ENCODE assay signal across 8 cellular contexts in the genomic region with DNA sequence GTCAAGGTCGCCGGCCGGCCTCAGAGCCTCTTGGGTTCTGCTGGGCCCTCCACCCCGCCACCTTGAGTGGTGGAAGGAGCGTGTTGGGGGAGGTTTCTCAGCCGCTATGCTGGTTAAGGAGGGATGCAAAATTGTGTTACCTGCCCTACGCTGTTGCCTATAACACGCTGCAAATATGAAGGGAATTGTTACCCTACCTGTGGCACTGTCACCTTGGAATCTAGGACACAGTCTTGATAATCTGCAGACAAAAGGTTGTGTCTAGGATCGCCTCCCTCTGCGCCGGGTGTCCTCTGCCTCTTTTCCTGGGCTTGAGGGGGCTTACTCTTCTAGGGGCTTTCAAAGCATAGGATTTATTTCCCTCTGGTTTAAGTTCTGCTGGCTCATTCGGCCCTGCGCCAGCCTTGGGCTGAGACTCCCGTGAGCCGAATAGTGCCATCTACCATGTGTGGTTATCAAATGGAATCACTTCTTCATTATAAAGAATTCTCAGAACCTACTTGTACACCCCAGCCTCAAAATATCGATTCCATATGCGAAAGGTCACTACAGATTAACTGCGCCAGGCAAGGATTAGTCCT. TPM values are rescaled to one million over a fixed set of nuclear protein-coding genes. Genes with fewer than 3 reads are reported as not detected.
A peak's percentile ranks its signal among the peaks of the same experiment; 100 is the strongest.
DNase-seq lines count a peak whose midpoint lies in the region; ATAC-seq and TF ChIP-seq lines count a peak whose summit lies in the region.

No MANE protein-coding gene starts in this region.

- peak overlapping the region; percentile 59 for H3K4me3 Mint-ChIP-seq in activated T-cell treated with anti-CD3 and anti-CD28 coated beads, Interleukin-2, amount 50 U/mL, for 4 hours
- H3K4me3 Mint-ChIP-seq in activated naive CD8-positive, alpha-beta T cell treated with anti-CD3 and anti-CD28 coated beads, Interleukin-2, amount 10 ng/mL, durations not matched to agents 7 days and 5 days, result peak overlapping the region; percentile 69

- ATAC-seq in activated T-cell treated with anti-CD3 and anti-CD28 coated beads, Interleukin-2, amount 50 U/mL, for 4 hours, result no peak
- no peak for ATAC-seq in activated naive CD8-positive, alpha-beta T cell treated with anti-CD3 and anti-CD28 coated beads, Interleukin-2, amount 10 ng/mL, durations not matched to agents 7 days and 5 days (ENCODE audit: low read depth)
- ATAC-seq in HG03097 (IDR thresholded peaks at IDR 0.05; ENCODE audit: low FRiP score, unreplicated experiment), result no peak
- ATAC-seq in GM21515 (IDR thresholded peaks at IDR 0.05; ENCODE audit: unreplicated experiment), result no peak

- peaks cover 43% of the 10 kb centered on the region for H3K27me3 Mint-ChIP-seq in activated T-cell treated with anti-CD3 and anti-CD28 coated beads, Interleukin-2, amount 50 U/mL, for 4 hours (ENCODE audit: low read depth)
- H3K27me3 Mint-ChIP-seq in activated naive CD8-positive, alpha-beta T cell treated with anti-CD3 and anti-CD28 coated beads, Interleukin-2, amount 10 ng/mL, durations not matched to agents 7 days and 5 days, result peaks cover 48% of the 10 kb centered on the region

- peaks cover 7% of the 10 kb centered on the region for H3K4me1 Mint-ChIP-seq in activated T-cell treated with anti-CD3 and anti-CD28 coated beads, Interleukin-2, amount 50 U/mL, for 4 hours (ENCODE audit: low read depth)
- peaks cover 11% of the 10 kb centered on the region for H3K4me1 Mint-ChIP-seq in activated naive CD8-positive, alpha-beta T cell treated with anti-CD3 and anti-CD28 coated beads, Interleukin-2, amount 10 ng/mL, durations not matched to agents 7 days and 5 days

- H3K27ac ChIP-seq in iPS-18a (ENCODE audit: low read length), result no peak overlapping the region
- peak overlapping the region; percentile 17 for H3K27ac ChIP-seq in smooth muscle cell (ENCODE audit: low read depth)

- peak overlapping the region; percentile 39 for H3K9ac ChIP-seq in iPS-18a (ENCODE audit: low read length)
- peak overlapping the region; percentile 40 for H3K9ac ChIP-seq in smooth muscle cell (ENCODE audit: low read depth)

- H3K79me2 ChIP-seq in smooth muscle cell (ENCODE audit: low read depth), result peaks cover 4% of the 10 kb centered on the region

- POLR2A ChIA-PET in activated naive CD8-positive, alpha-beta T cell treated with anti-CD3 and anti-CD28 coated beads, Interleukin-2, amount 10 ng/mL, durations not matched to agents 7 days and 5 days (lab: Charles Lee), result no interaction called here

- no peak for DNase-seq in activated T-cell treated with anti-CD3 and anti-CD28 coated beads, Interleukin-2, amount 50 U/mL, for 4 hours
- DNase-seq in activated T-cell treated with anti-CD3 and anti-CD28 coated beads, Interleukin-2, amount 50 U/mL, for 48 hours, result no peak
- no peak for DNase-seq in activated naive CD8-positive, alpha-beta T cell treated with anti-CD3 and anti-CD28 coated beads, Interleukin-2, amount 10 ng/mL, durations not matched to agents 7 days and 5 days
- DNase-seq in smooth muscle cell (lab: John Stamatoyannopoulos, UW; ENCODE audit: unreplicated experiment) (no peak), NCI-H128 (lab: John Stamatoyannopoulos, UW; ENCODE audit: unreplicated experiment) (no peak)

- TF ChIP-seq CTCF in smooth muscle cell (IDR thresholded peaks at IDR 0.05; ENCODE audit: borderline replicate concordance, insufficient read depth, poor library complexity, severe bottlenecking), result no peak

- H2AFZ ChIP-seq in smooth muscle cell (ENCODE audit: low read depth), result peak overlapping the region; percentile 94

- H3K36me3 ChIP-seq in iPS-18a (ENCODE audit: control insufficient read depth, low read depth, low read length) (no peaks in the 10 kb centered on the region), smooth muscle cell (ENCODE audit: low read depth) (no peaks in the 10 kb centered on the region)

- H3K27ac Mint-ChIP-seq in activated naive CD8-positive, alpha-beta T cell treated with anti-CD3 and anti-CD28 coated beads, Interleukin-2, amount 10 ng/mL, durations not matched to agents 7 days and 5 days, result peak overlapping the region; percentile 76

- H3K9me3 ChIP-seq in iPS-18a (ENCODE audit: control insufficient read depth, low read depth, low read length), result no peaks in the 10 kb centered on the region
- no peaks in the 10 kb centered on the region for H3K9me3 ChIP-seq in smooth muscle cell (replicated peaks; ENCODE audit: low read depth)

- peaks cover 5% of the 10 kb centered on the region for H4K20me1 ChIP-seq in smooth muscle cell (ENCODE audit: low read depth)

- no peaks in the 10 kb centered on the region for H3K9me3 Mint-ChIP-seq in activated T-cell treated with anti-CD3 and anti-CD28 coated beads, Interleukin-2, amount 50 U/mL, for 4 hours
- no peaks in the 10 kb centered on the region for H3K9me3 Mint-ChIP-seq in activated naive CD8-positive, alpha-beta T cell treated with anti-CD3 and anti-CD28 coated beads, Interleukin-2, amount 10 ng/mL, durations not matched to agents 7 days and 5 days

- H3K36me3 Mint-ChIP-seq in activated T-cell treated with anti-CD3 and anti-CD28 coated beads, Interleukin-2, amount 50 U/mL, for 4 hours (ENCODE audit: insufficient read depth), result no peaks in the 10 kb centered on the region
- no peaks in the 10 kb centered on the region for H3K36me3 Mint-ChIP-seq in activated naive CD8-positive, alpha-beta T cell treated with anti-CD3 and anti-CD28 coated beads, Interleukin-2, amount 10 ng/mL, durations not matched to agents 7 days and 5 days

- H3K4me1 ChIP-seq in iPS-18a (ENCODE audit: control insufficient read depth, low read depth, low read length), result peaks cover 9% of the 10 kb centered on the region
- no peaks in the 10 kb centered on the region for H3K4me1 ChIP-seq in smooth muscle cell (ENCODE audit: low read depth)

- WGBS in smooth muscle cell (ENCODE audit: low lambda C conversion rate), result 43% methylated on average over 18 of the region's 18 CpGs

- H3K27me3 ChIP-seq in iPS-18a (ENCODE audit: control insufficient read depth, insufficient read depth, low read length) (peaks cover 7% of the 10 kb centered on the region), smooth muscle cell (ENCODE audit: low read depth) (no peaks in the 10 kb centered on the region)

- H3K4me3 ChIP-seq in iPS-18a (ENCODE audit: low read length) (peak overlapping the region; percentile 71), smooth muscle cell (peak overlapping the region; percentile 81)

- peak overlapping the region; percentile 84 for H3K4me2 ChIP-seq in smooth muscle cell

- peaks cover 21% of the 10 kb centered on the region for H3F3A ChIP-seq in smooth muscle cell (ENCODE audit: low read depth)

RNA-seq across cellular contexts. Expression of a gene that starts 0.7 kb away (rescaled TPM):
- under 1 TPM; 0.05 to 0.55 (median 0.08) TPM for total RNA-seq in activated T-cell treated with anti-CD3 and anti-CD28 coated beads, Interleukin-2, amount 50 U/mL, for 4 hours
- total RNA-seq in activated naive CD8-positive, alpha-beta T cell treated with anti-CD3 and anti-CD28 coated beads, Interleukin-2, amount 10 ng/mL, durations not matched to agents 7 days and 5 days, result 1 to 10 TPM; 1.4 to 1.6 TPM
- total RNA-seq in smooth muscle cell, result 3.2 and 4.0 TPM in 2 replicates
- polyA plus RNA-seq in smooth muscle cell, result 1.00 and 1.2 TPM in 2 replicates
